9 cellular contexts compared by ENCODE assay signal in the genomic region with DNA sequence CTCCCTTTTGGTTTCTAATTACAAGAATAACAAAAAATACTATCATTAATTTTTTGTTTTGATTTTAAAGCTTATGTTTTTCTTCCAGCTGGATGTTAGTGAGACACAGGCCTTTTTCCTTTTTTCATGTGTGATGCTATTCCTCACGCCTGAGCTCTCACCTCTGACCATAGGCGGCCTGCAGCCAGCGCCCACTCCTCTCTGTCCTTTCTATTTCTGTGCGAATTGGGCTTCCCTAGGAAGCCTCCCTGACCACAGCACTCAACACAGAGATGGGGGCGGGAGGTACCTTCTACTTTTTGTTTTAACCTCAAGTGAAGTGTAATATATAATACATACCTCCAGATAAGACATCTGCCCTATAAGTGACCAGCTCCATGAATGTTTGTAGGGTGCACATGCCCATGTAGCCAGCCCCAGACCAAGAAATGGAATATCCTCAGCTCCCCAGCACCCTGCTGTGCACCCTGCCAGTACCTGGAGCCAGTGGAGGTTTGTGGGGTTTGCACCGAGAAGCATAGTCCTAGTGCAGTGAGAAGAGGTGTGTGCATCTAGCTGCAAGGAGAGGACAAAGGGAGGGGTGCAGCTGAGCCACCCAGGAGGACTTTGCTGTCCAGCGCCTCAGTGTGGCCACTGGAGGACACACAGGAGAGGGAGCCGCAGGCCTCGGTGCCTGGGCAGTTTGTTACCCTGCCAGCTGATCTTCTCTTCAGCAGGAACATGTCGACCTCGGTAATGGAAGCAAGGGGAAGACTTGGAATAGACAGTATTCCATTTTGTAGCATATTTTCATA. TPM values are rescaled to one million over a fixed set of nuclear protein-coding genes. Genes with fewer than 3 reads are reported as not detected.
DNase-seq lines count a peak whose midpoint lies in the region; ATAC-seq and TF ChIP-seq lines count a peak whose summit lies in the region.
"Had no signal": no experiment of that assay in that cellular context is flagged by ENCODE, and none has a peak within 500 bp of the region (broad histone marks: within the 10 kb centered on the region; RNA-seq: fewer than 3 reads in every experiment).

No MANE protein-coding gene starts in this region.

- H4K91ac ChIP-seq in H9 (ENCODE audit: insufficient read length, low read depth, low read length), result no peak overlapping the region

- H3K79me1 ChIP-seq in H9 (ENCODE audit: insufficient read depth, low read depth, low read length, poor library complexity, severe bottlenecking), result peaks cover 4% of the 10 kb centered on the region

- peaks cover 49 to 78% (median 77%) of the 10 kb centered on the region in 3 experiments; a peak in 6 of 7 replicates for H3K36me3 Mint-ChIP-seq in H9 (ENCODE audit: insufficient read depth in 1 of 3, low read depth in 3 of 3)

- no CpG with 5 or more reads among the region's 11 CpGs for WGBS in H9 (ENCODE audit: extremely low coverage, insufficient read length, low lambda C conversion rate)

- no peaks in the 10 kb centered on the region for H3K9me3 Mint-ChIP-seq in H9

- intact Hi-C loops in left lung (cut with DNase I), result no loop called here

- H3K27ac ChIP-seq in H9 (ENCODE audit: insufficient read length, low read depth, low read length) (no peak overlapping the region), left lung (no peak overlapping the region)
- H3K27ac ChIP-seq: epithelial cell of prostate had no signal

- H3K4me3 Mint-ChIP-seq in H9, result no peak overlapping the region

- no peak overlapping the region for H3K4me2 ChIP-seq in H9 (ENCODE audit: insufficient read depth, insufficient read length, low read length)

- H3K4me1 ChIP-seq in H9 (ENCODE audit: insufficient read depth, low read length) (no peaks in the 10 kb centered on the region), left lung (no peaks in the 10 kb centered on the region)

- H3K27me3 ChIP-seq in H9 (ENCODE audit: insufficient read depth, low read length) (no peaks in the 10 kb centered on the region), left lung (no peaks in the 10 kb centered on the region)

- ATAC-seq in left lung, result peak; percentile 43

- in situ Hi-C loops in T47D (cut with HindIII; ENCODE audit: low pct_unique_long_range_greater_than_20kb, low sequenced_read_pairs), result no loop called here

- TF ChIP-seq CTCF in H9 (conservative IDR thresholded peaks at IDR 0.05), result peak; percentile 75
- no peak for TF ChIP-seq CTCF in left lung (IDR thresholded peaks at IDR 0.05)

- H2AFZ ChIP-seq in H9 (ENCODE audit: low read length), result no peak overlapping the region

- H3K14ac ChIP-seq in H9 (ENCODE audit: insufficient read depth, low read length), result no peak overlapping the region

- no peaks in the 10 kb centered on the region for H4K20me1 ChIP-seq in H9 (ENCODE audit: control insufficient read depth, insufficient read depth, insufficient read length)

- H2BK5ac ChIP-seq in H9 (ENCODE audit: insufficient read length, low read length), result no peak overlapping the region

- H4K8ac ChIP-seq in H9 (replicated peaks; ENCODE audit: insufficient read length, low read depth, low read length), result no peak overlapping the region

- H3K56ac ChIP-seq in H9 (ENCODE audit: insufficient read length, low read depth, low read length), result no peak overlapping the region

- no peak overlapping the region for H2AK5ac ChIP-seq in H9 (ENCODE audit: insufficient read length, low read length)

- H3K23ac ChIP-seq in H9 (ENCODE audit: insufficient read length, low read depth, low read length), result no peak overlapping the region

- peaks cover 0 to 5% of the 10 kb centered on the region in 2 experiments; a peak in 3 of 4 replicates for H3K4me1 Mint-ChIP-seq in H9

- no peak overlapping the region for H2BK120ac ChIP-seq in H9 (ENCODE audit: low read depth, low read length, poor library complexity, severe bottlenecking)

- no peak overlapping the region for H4K5ac ChIP-seq in H9 (ENCODE audit: insufficient read length, low read depth, low read length)

- no peak overlapping the region for H3K9ac ChIP-seq in H9 (ENCODE audit: extremely low read depth, insufficient read length, low read length)

- H2BK12ac ChIP-seq in H9 (ENCODE audit: insufficient read length, low read depth, low read length), result no peak overlapping the region

- H3T11ph ChIP-seq in H9 (ENCODE audit: low read length), result no peak overlapping the region

- peak; percentile 58 for DNase-seq in AG08396 (ENCODE audit: low spot score)
- DNase-seq in H9, result peak; percentile 71
- peak; percentile 18 to 33 for DNase-seq in T47D (ENCODE audit: low read depth in 1 of 2, low spot score in 1 of 2)
- peak in 1 of 2 donors; percentile 60 for DNase-seq in left lung
- DNase-seq in MV-4-11 (lab: John Stamatoyannopoulos, UW), result no peak
- no peak for DNase-seq in GOT3 (lab: John Stamatoyannopoulos, UW)
- DNase-seq in GM19238 (ENCODE audit: insufficient read length, low spot score), result no peak
- no peak for DNase-seq in NCI-H146 (lab: John Stamatoyannopoulos, UW)

- H3K27ac Mint-ChIP-seq in H9, result no peak overlapping the region; a peak in 1 of 7 replicates

- no peak overlapping the region for H3K18ac ChIP-seq in H9 (ENCODE audit: insufficient read length, low read depth, low read length)

- no peak overlapping the region for H2BK15ac ChIP-seq in H9 (ENCODE audit: low read depth, low read length)

- no peak overlapping the region for H2BK20ac ChIP-seq in H9 (ENCODE audit: low read depth, low read length, poor library complexity, severe bottlenecking)

- H3K9me3 ChIP-seq in H9 (ENCODE audit: control insufficient read depth, low read depth, low read length) (no peaks in the 10 kb centered on the region), left lung (no peaks in the 10 kb centered on the region)

- H3K79me2 ChIP-seq in H9 (ENCODE audit: insufficient read depth, low read length), result no peaks in the 10 kb centered on the region

- no peaks in the 10 kb centered on the region for H3K27me3 Mint-ChIP-seq in H9 (ENCODE audit: low read depth)

- H3K23me2 ChIP-seq in H9 (ENCODE audit: insufficient read length, low read depth, low read length, poor library complexity, severe bottlenecking), result no peaks in the 10 kb centered on the region

- H3K4ac ChIP-seq in H9 (ENCODE audit: low read depth, low read length), result no peak overlapping the region

- H3K4me3 ChIP-seq in left lung, result no peak overlapping the region

- H3K36me3 ChIP-seq in left lung, result peaks cover 0 to 87% of the 10 kb centered on the region in 2 donors

RNA-seq across cellular contexts. Expression of gene BNIP3, which starts 38.5 kb away (rescaled TPM):
- total RNA-seq in H9 (2021) (57.1 and 58.0 TPM in 2 replicates), left lung (10 to 100 TPM; 25.7 to 29.3 TPM)

RNA-seq across cellular contexts. Expression of gene PPP2R2D, which starts 42.4 kb away (rescaled TPM):
- total RNA-seq in H9 (2021) (33.8 and 35.1 TPM in 2 replicates), left lung (10 to 100 TPM; 22.7 to 24.3 TPM)

Comparison
In these comparisons a context has a peak if more than half of its experiments do, and no peak if none do; other contexts are left out.
1. DNase-seq: peak in AG08396 (single experiment), H9 (single experiment) and T47D (2 of 2); none in MV-4-11 (single experiment), GOT3 (single experiment), GM19238 (single experiment) and NCI-H146 (single experiment).